1 cellular context compared by ENCODE assay signal in the genomic region with DNA sequence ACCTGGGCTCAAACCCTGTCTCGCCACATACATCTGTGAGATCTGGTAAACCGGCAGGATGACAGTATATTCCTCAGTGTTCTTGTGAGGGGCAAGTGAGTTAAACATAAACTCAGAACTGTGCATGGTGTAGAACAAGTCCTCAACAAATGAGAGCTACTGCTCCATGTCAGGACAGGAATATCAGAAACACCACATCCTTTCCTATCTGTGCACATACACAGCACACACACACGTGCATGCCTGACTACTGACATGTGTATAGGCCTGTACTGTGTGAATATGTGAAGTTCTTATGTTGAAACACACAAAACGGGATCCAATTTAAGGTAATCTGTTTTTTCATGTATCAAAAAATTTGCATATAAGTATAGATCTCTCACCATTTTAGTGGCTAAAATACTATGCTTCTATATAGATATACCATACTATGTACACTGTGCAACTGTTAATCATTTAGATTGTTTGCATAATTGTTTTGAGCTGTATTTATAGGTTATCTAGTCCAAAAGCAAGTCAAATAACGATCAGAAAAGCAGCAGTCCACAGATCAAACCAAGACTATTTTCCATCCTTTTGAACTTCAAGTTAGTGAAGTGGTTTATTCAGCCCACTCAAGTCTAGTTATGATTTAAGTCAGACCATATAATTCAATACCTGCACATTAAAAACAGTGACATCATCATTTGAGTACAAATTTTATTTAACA.
TF ChIP-seq lines count a peak whose summit lies in the region.

No MANE protein-coding gene starts in this region.

TF ChIP-seq in GM12878, 131 proteins besides CTCF, POLR2A, EP300 and RAD21:
- TF ChIP-seq, protein P1, sequence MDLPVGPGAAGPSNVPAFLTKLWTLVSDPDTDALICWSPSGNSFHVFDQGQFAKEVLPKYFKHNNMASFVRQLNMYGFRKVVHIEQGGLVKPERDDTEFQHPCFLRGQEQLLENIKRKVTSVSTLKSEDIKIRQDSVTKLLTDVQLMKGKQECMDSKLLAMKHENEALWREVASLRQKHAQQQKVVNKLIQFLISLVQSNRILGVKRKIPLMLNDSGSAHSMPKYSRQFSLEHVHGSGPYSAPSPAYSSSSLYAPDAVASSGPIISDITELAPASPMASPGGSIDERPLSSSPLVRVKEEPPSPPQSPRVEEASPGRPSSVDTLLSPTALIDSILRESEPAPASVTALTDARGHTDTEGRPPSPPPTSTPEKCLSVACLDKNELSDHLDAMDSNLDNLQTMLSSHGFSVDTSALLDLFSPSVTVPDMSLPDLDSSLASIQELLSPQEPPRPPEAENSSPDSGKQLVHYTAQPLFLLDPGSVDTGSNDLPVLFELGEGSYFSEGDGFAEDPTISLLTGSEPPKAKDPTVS (IDR thresholded peaks at IDR 0.05; ENCODE audit: low read depth, low read length) = no peak
- peak; percentile 59; the same call in 1 of the 2 replicates for TF ChIP-seq MTA3 (IDR thresholded peaks at IDR 0.05; ENCODE audit: borderline replicate concordance, low read length)
- TF ChIP-seq ZNF217 (IDR thresholded peaks at IDR 0.05) = no peak
- TF ChIP-seq, protein P2, sequence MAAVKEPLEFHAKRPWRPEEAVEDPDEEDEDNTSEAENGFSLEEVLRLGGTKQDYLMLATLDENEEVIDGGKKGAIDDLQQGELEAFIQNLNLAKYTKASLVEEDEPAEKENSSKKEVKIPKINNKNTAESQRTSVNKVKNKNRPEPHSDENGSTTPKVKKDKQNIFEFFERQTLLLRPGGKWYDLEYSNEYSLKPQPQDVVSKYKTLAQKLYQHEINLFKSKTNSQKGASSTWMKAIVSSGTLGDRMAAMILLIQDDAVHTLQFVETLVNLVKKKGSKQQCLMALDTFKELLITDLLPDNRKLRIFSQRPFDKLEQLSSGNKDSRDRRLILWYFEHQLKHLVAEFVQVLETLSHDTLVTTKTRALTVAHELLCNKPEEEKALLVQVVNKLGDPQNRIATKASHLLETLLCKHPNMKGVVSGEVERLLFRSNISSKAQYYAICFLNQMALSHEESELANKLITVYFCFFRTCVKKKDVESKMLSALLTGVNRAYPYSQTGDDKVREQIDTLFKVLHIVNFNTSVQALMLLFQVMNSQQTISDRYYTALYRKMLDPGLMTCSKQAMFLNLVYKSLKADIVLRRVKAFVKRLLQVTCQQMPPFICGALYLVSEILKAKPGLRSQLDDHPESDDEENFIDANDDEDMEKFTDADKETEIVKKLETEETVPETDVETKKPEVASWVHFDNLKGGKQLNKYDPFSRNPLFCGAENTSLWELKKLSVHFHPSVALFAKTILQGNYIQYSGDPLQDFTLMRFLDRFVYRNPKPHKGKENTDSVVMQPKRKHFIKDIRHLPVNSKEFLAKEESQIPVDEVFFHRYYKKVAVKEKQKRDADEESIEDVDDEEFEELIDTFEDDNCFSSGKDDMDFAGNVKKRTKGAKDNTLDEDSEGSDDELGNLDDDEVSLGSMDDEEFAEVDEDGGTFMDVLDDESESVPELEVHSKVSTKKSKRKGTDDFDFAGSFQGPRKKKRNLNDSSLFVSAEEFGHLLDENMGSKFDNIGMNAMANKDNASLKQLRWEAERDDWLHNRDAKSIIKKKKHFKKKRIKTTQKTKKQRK (IDR thresholded peaks at IDR 0.05; ENCODE audit: low read depth, low read length) = no peak
- 0 out of 2 replicates have a peak, but pooled peaks have one; percentile 20 for TF ChIP-seq MEF2A (IDR thresholded peaks at IDR 0.05; ENCODE audit: insufficient read depth, low read depth, low read length)
- TF ChIP-seq ATF7 (IDR thresholded peaks at IDR 0.05; ENCODE audit: low read depth) = peak; percentile 82
- no peak for TF ChIP-seq RFX5 (IDR thresholded peaks at IDR 0.05; ENCODE audit: low read depth, low read length)
- TF ChIP-seq STAT1 (conservative IDR thresholded peaks at IDR 0.05) = no peak
- TF ChIP-seq CREM (IDR thresholded peaks at IDR 0.05; ENCODE audit: low read depth) = peak; percentile 24; the same call in 1 of the 2 replicates
- TF ChIP-seq NFXL1 (IDR thresholded peaks at IDR 0.05; ENCODE audit: borderline replicate concordance) = no peak
- TF ChIP-seq NFIC (IDR thresholded peaks at IDR 0.05; ENCODE audit: low read depth, low read length) = peak; percentile 83; the same call in 1 of the 2 replicates
- TF ChIP-seq FOXM1 (IDR thresholded peaks at IDR 0.05; ENCODE audit: low read depth, low read length) = peak; percentile 59; the same call in 1 of the 2 replicates
- TF ChIP-seq GABPA (IDR thresholded peaks at IDR 0.05; ENCODE audit: low read depth) = peak; percentile 36; the same call in 1 of the 2 replicates
- TF ChIP-seq JUNB (IDR thresholded peaks at IDR 0.05) = peak; percentile 83
- TF ChIP-seq RUNX3 (IDR thresholded peaks at IDR 0.05; ENCODE audit: low read length) = peak; percentile 85
- TF ChIP-seq, protein P3, sequence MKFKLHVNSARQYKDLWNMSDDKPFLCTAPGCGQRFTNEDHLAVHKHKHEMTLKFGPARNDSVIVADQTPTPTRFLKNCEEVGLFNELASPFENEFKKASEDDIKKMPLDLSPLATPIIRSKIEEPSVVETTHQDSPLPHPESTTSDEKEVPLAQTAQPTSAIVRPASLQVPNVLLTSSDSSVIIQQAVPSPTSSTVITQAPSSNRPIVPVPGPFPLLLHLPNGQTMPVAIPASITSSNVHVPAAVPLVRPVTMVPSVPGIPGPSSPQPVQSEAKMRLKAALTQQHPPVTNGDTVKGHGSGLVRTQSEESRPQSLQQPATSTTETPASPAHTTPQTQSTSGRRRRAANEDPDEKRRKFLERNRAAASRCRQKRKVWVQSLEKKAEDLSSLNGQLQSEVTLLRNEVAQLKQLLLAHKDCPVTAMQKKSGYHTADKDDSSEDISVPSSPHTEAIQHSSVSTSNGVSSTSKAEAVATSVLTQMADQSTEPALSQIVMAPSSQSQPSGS (IDR thresholded peaks at IDR 0.05; ENCODE audit: low read length) = peak; percentile 87
- TF ChIP-seq IRF4 (IDR thresholded peaks at IDR 0.05; ENCODE audit: low read depth, low read length) = 0 out of 2 replicates have a peak, but pooled peaks have one; percentile 24
- peak; percentile 94 for TF ChIP-seq TCF7 (IDR thresholded peaks at IDR 0.05; ENCODE audit: borderline replicate concordance)
TF ChIP-seq in GM12878: peak in this region for 12.
